Comparison of ENCODE assay signal across 8 cellular contexts in the genomic region with DNA sequence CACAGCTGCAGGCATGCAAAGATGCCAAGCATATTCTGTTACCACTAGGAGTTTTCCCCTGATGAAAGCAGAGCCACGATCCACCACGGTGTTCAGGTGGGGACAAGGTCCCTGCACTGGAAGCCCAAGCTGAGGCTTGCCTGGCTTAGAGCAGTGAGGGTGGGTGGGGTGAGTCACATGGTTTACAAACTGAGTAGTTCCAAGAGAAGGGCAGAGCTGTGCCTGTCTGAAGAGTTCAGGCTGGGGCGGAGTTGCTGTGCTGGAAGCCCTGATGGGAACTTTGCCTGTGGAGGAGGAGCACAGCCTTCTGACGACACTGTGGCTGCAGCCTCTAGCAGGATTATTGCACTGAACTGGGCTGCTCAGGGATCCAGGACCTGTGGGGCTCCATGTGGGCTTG. TPM values are rescaled to one million over a fixed set of nuclear protein-coding genes. Genes with fewer than 3 reads are reported as not detected.
DNase-seq lines count a peak whose midpoint lies in the region; ATAC-seq and TF ChIP-seq lines count a peak whose summit lies in the region.
"Had no signal": no experiment of that assay in that cellular context is flagged by ENCODE, and none has a peak within 500 bp of the region (broad histone marks: within the 10 kb centered on the region; RNA-seq: fewer than 3 reads in every experiment).

No MANE protein-coding gene starts in this region.

- no peak overlapping the region for H2AFZ ChIP-seq in Karpas-422 (ENCODE audit: low read length)

- no peak overlapping the region for H3K9ac ChIP-seq in Karpas-422 (ENCODE audit: low read length)

- no peak overlapping the region for H3K4me2 ChIP-seq in Karpas-422 (ENCODE audit: low read depth, low read length, poor library complexity, severe bottlenecking)

- no peak for TF ChIP-seq CTCF in HFF-Myc (IDR thresholded peaks at IDR 0.05; ENCODE audit: low read depth, low read length, missing control alignments)

- DNase-seq in HFF-Myc (ENCODE audit: extremely low read depth, low read depth) (peak; percentile 4), left ventricle myocardium superior (peak; percentile 22), Karpas-422 (no peak), NK-92 (lab: John Stamatoyannopoulos, UW; ENCODE audit: unreplicated experiment) (no peak)
- peak; percentile 28 for DNase-seq in activated T-cell treated with anti-CD3 and anti-CD28 coated beads, Interleukin-2, amount 50 U/mL, for 1 hour
- peak; percentile 24 to 38 for DNase-seq in stimulated activated CD4-positive, alpha-beta T cell treated with anti-CD3 and anti-CD28 coated beads, Interleukin-4, amount 100 ng/mL, for 4 hours

- intact Hi-C loops in left ventricle myocardium superior (cut with micrococcal nuclease), result no loop called here

- H3K79me2 ChIP-seq in Karpas-422 (ENCODE audit: low read length), result no peaks in the 10 kb centered on the region

- H4K20me1 ChIP-seq in Karpas-422 (ENCODE audit: insufficient read depth, low read depth, low read length), result no peaks in the 10 kb centered on the region

- H3K9me3 ChIP-seq in Karpas-422 (ENCODE audit: low read length), result no peaks in the 10 kb centered on the region

- H3K27ac ChIP-seq in Karpas-422 (ENCODE audit: low read length), result no peak overlapping the region

- no peaks in the 10 kb centered on the region for H3K9me2 ChIP-seq in Karpas-422 (replicated peaks; ENCODE audit: insufficient read depth, low read length)

- H3K4me3 ChIP-seq in HFF-Myc (replicated peaks; ENCODE audit: low read depth, low read length) (no peak overlapping the region), Karpas-422 (ENCODE audit: low read length) (no peak overlapping the region)
- H3K4me3 ChIP-seq: lung had no signal

- no peaks in the 10 kb centered on the region for H3K36me3 ChIP-seq in Karpas-422 (ENCODE audit: insufficient read depth, low read length)

- H3K27me3 ChIP-seq in Karpas-422 (ENCODE audit: low read length), result no peaks in the 10 kb centered on the region

- peak; percentile 59 for ATAC-seq in left ventricle myocardium superior
- no peak for ATAC-seq in GM19023 (IDR thresholded peaks at IDR 0.05; ENCODE audit: unreplicated experiment)

- H3K4me1 ChIP-seq in Karpas-422 (ENCODE audit: low read length), result no peaks in the 10 kb centered on the region

RNA-seq across cellular contexts. Expression of gene FAM9B, which starts 45.5 kb away (rescaled TPM):
- not detected for total RNA-seq in left ventricle myocardium superior
- total RNA-seq in Karpas-422 (2014; rRNA removed; shearing (Covaris generic); ENCODE audit: low replicate concordance), result not detected in 2 replicates
- total RNA-seq: lung had no signal

Comparison
In these comparisons a context has a peak if more than half of its experiments do, and no peak if none do; other contexts are left out.
1. DNase-seq: peak in HFF-Myc (single experiment), activated T-cell treated with anti-CD3 and anti-CD28 coated beads, Interleukin-2, amount 50 U/mL, for 1 hour (single experiment), left ventricle myocardium superior (single experiment) and stimulated activated CD4-positive, alpha-beta T cell treated with anti-CD3 and anti-CD28 coated beads, Interleukin-4, amount 100 ng/mL, for 4 hours (2 of 2); none in Karpas-422 (single experiment) and NK-92 (single experiment).